ENCODE assay signal across 1 cellular context in the genomic region with DNA sequence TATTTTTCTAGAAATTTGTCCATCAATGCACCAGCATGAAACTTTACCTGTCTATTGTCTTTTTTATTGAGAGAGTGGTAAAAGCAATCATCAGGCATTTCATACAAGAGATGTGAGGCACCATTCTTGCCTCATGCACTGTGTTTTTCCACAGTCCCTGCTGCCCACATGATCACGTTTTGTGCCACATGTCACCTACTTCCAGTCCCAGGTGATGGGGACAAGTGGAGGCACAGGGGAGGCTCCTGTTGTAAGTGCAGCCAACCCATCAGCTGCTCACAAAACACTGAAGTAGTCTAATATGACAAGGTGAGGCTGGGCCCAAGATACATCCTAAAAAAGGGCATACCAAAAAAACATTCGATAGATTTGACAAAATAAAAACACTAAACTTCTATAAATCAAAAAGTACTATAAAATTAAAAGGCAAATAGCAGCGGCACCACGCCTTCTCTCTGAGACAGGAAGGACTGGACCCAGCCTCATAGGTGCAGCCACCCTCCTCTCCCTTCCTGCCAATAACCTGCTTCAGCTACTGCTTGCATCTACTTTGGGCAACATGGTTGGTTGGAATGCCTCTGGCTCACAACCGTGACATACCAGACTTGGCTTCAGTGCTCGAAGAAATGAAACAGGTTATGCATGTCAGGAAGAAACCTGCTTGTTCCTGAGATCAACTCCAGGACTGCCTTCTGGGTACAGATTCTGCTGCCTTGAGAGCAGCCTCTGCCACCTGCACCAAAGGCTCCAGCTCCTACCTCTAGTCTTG.
TF ChIP-seq lines count a peak whose summit lies in the region.

No MANE protein-coding gene starts in this region.

TF ChIP-seq in IMR-90, 13 proteins besides CTCF, POLR2A, EP300 and RAD21:
- TF ChIP-seq CEBPB (IDR thresholded peaks at IDR 0.05; ENCODE audit: low read depth, low read length) (no peak), CHD1 (IDR thresholded peaks at IDR 0.05; ENCODE audit: low read depth, low read length) (no peak), MAZ (IDR thresholded peaks at IDR 0.05; ENCODE audit: borderline replicate concordance, low read depth, low read length) (no peak), RFX5 (IDR thresholded peaks at IDR 0.05; ENCODE audit: low read depth, low read length) (no peak), NFE2L2 (IDR thresholded peaks at IDR 0.05; ENCODE audit: low read depth, low read length) (no peak), FOS (IDR thresholded peaks at IDR 0.05; ENCODE audit: low read depth, low read length) (no peak), SMC3 (IDR thresholded peaks at IDR 0.05; ENCODE audit: low read depth, low read length) (no peak), RCOR1 (IDR thresholded peaks at IDR 0.05; ENCODE audit: insufficient replicate concordance, low read length) (no peak), BHLHE40 (IDR thresholded peaks at IDR 0.05; ENCODE audit: low read depth, low read length) (no peak)
- TF ChIP-seq, protein P1, sequence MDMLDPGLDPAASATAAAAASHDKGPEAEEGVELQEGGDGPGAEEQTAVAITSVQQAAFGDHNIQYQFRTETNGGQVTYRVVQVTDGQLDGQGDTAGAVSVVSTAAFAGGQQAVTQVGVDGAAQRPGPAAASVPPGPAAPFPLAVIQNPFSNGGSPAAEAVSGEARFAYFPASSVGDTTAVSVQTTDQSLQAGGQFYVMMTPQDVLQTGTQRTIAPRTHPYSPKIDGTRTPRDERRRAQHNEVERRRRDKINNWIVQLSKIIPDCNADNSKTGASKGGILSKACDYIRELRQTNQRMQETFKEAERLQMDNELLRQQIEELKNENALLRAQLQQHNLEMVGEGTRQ (IDR thresholded peaks at IDR 0.05; ENCODE audit: low read depth, low read length): no peak
- TF ChIP-seq, protein P2, sequence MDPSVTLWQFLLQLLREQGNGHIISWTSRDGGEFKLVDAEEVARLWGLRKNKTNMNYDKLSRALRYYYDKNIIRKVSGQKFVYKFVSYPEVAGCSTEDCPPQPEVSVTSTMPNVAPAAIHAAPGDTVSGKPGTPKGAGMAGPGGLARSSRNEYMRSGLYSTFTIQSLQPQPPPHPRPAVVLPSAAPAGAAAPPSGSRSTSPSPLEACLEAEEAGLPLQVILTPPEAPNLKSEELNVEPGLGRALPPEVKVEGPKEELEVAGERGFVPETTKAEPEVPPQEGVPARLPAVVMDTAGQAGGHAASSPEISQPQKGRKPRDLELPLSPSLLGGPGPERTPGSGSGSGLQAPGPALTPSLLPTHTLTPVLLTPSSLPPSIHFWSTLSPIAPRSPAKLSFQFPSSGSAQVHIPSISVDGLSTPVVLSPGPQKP (IDR thresholded peaks at IDR 0.05; ENCODE audit: borderline replicate concordance, low read depth, low read length): no peak
